1 cellular context compared by ENCODE assay signal in the genomic region with DNA sequence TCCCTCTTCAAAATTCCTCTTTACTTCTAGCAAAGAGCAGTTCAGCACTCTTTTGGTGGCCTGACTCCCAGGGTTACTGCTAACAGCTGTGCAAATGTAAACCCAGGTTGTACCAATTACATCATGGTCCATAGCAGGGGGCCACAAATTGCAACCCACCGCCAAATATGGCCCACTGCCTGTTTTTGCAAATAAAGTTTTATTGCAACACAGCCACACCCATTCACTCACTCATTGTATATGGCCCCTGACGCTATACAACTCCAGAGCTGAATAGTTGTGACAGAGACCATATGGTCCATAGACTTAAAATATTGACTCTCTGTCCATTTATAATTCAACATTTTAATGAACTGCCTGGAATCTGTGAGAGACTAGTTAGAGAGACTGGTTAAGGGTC.
TF ChIP-seq lines count a peak whose summit lies in the region.

No MANE protein-coding gene starts in this region.

TF ChIP-seq in HepG2, 621 proteins besides CTCF, POLR2A, EP300 and RAD21 (continued from another document):
- TF ChIP-seq, protein P1, sequence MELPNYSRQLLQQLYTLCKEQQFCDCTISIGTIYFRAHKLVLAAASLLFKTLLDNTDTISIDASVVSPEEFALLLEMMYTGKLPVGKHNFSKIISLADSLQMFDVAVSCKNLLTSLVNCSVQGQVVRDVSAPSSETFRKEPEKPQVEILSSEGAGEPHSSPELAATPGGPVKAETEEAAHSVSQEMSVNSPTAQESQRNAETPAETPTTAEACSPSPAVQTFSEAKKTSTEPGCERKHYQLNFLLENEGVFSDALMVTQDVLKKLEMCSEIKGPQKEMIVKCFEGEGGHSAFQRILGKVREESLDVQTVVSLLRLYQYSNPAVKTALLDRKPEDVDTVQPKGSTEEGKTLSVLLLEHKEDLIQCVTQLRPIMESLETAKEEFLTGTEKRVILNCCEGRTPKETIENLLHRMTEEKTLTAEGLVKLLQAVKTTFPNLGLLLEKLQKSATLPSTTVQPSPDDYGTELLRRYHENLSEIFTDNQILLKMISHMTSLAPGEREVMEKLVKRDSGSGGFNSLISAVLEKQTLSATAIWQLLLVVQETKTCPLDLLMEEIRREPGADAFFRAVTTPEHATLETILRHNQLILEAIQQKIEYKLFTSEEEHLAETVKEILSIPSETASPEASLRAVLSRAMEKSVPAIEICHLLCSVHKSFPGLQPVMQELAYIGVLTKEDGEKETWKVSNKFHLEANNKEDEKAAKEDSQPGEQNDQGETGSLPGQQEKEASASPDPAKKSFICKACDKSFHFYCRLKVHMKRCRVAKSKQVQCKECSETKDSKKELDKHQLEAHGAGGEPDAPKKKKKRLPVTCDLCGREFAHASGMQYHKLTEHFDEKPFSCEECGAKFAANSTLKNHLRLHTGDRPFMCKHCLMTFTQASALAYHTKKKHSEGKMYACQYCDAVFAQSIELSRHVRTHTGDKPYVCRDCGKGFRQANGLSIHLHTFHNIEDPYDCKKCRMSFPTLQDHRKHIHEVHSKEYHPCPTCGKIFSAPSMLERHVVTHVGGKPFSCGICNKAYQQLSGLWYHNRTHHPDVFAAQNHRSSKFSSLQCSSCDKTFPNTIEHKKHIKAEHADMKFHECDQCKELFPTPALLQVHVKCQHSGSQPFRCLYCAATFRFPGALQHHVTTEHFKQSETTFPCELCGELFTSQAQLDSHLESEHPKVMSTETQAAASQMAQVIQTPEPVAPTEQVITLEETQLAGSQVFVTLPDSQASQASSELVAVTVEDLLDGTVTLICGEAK (IDR thresholded peaks at IDR 0.05), result peak; percentile 18; the same call in 1 of the 2 replicates
- TF ChIP-seq, protein P1 (CRISPR knock-in tag; IDR thresholded peaks at IDR 0.05), result peak; percentile 93
TF ChIP-seq in HepG2: peak in this region for 1.
